ENCODE assay signal across 8 cellular contexts in the genomic region with DNA sequence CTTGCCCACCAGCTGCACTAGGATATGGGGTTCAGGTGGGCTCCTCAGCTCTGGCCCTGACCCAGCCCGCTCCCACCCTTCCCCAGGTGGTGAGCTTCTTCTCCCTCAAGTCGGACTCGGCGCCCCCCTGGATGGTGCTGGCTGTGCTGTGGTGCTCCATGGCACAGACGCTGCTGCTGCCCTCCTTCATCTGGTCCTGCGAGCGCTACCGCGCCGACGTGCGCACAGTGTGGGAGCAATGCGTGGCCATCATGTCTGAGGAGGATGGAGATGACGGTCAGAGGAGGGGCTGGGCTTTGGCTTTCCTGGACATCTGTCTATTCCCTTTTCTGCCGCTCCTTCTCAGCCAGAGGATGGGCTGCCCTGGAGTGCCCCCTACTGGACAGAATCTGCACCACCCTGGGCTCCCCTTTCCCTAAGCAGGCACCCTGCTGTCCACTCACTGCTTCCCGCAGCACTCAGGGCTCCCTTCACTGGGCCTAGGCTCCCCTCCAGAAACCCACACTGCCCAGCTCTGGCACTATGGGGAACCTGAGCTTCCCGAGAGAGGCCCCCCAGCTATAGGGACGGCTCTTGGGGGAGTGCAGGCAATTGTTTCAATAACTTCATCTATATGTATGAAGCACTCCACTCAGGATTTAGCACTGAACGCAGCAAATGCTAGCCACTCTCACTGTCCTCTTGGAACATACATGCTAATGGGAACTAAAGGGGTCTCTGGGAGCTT. TPM values are rescaled to one million over a fixed set of nuclear protein-coding genes. Genes with fewer than 3 reads are reported as not detected.
A peak's percentile ranks its signal among the peaks of the same experiment; 100 is the strongest.
DNase-seq lines count a peak whose midpoint lies in the region; ATAC-seq and TF ChIP-seq lines count a peak whose summit lies in the region.

No MANE protein-coding gene starts in this region.

- peaks cover 40% of the 10 kb centered on the region for H3K27me3 Mint-ChIP-seq in activated T-cell treated with anti-CD3 and anti-CD28 coated beads, Interleukin-2, amount 50 U/mL, for 4 hours (ENCODE audit: low read depth)
- peaks cover 15 to 78% (median 53%) of the 10 kb centered on the region in 5 donors for H3K27me3 Mint-ChIP-seq in naive thymus-derived CD8-positive, alpha-beta T cell

- H3K4me3 Mint-ChIP-seq in activated T-cell treated with anti-CD3 and anti-CD28 coated beads, Interleukin-2, amount 50 U/mL, for 4 hours = no peak overlapping the region
- peak overlapping the region in 2 of 10 donors; percentile 10 to 17 for H3K4me3 Mint-ChIP-seq in naive thymus-derived CD8-positive, alpha-beta T cell

- no peaks in the 10 kb centered on the region for H3K9me3 Mint-ChIP-seq in activated T-cell treated with anti-CD3 and anti-CD28 coated beads, Interleukin-2, amount 50 U/mL, for 4 hours
- no peaks in the 10 kb centered on the region for H3K9me3 Mint-ChIP-seq in naive thymus-derived CD8-positive, alpha-beta T cell

- no peak overlapping the region for H3K27ac ChIP-seq in OCI-LY7 (ENCODE audit: low read depth, low read length, poor library complexity, severe bottlenecking)

- intact Hi-C loops in OCI-LY7 (cut with micrococcal nuclease; ENCODE audit: unreplicated experiment) = loop anchor here (1.0 to 5.0 kb wide), 3 partner anchors 43 to 268 kb away; a partner anchor contains a TSS

- no peaks in the 10 kb centered on the region for H3K9me3 ChIP-seq in OCI-LY7 (ENCODE audit: low read length)

- POLR2A ChIA-PET in OCI-LY7 (lab: Charles Lee) = interaction anchor here (1.3 kb wide), 1 partner anchor 14 kb away, joined by 3 read pairs; no protein-coding TSS in a partner anchor
- POLR2A ChIA-PET in naive thymus-derived CD8-positive, alpha-beta T cell (lab: Charles Lee) = interaction anchor here (0.6 to 1.3 kb wide), 2 partner anchors 17 to 71 kb away, joined by 3 to 6 read pairs; no protein-coding TSS in a partner anchor

- H3K79me2 ChIP-seq in OCI-LY7 (ENCODE audit: insufficient read depth, low read depth, low read length) = no peaks in the 10 kb centered on the region

- peak; percentile 65 for DNase-seq in DMS79 treated with DMSO at 0.1 percent for 48 hours (lab: John Stamatoyannopoulos, UW)
- peak; percentile 98 for DNase-seq in HuH-7.5 (ENCODE audit: low spot score)
- peak; percentile 71 for DNase-seq in OCI-LY7 (ENCODE audit: low spot score)
- peak; percentile 84 for DNase-seq in activated T-cell treated with anti-CD3 and anti-CD28 coated beads, Interleukin-2, amount 50 U/mL, for 4 hours
- DNase-seq in fibroblast of gingiva (ENCODE audit: low read depth) = peak; percentile 73
- peak; percentile 59 to 85 (median 76) for DNase-seq in naive thymus-derived CD8-positive, alpha-beta T cell
- DNase-seq in stimulated activated CD8-positive, alpha-beta memory T cell treated with anti-CD3 and anti-CD28 coated beads, Interleukin-7, amount 100 ng/mL, for 48 hours (ENCODE audit: extremely low read depth in 1 of 2, low read depth in 1 of 2) = peak; percentile 56 to 67

- no peak overlapping the region for H2AFZ ChIP-seq in OCI-LY7 (ENCODE audit: low read length)

- H3K36me3 ChIP-seq in OCI-LY7 (ENCODE audit: insufficient read depth, low read length) = no peaks in the 10 kb centered on the region

- no peak overlapping the region for H3K4me2 ChIP-seq in OCI-LY7 (ENCODE audit: low read length)

- no peaks in the 10 kb centered on the region for H3K36me3 Mint-ChIP-seq in activated T-cell treated with anti-CD3 and anti-CD28 coated beads, Interleukin-2, amount 50 U/mL, for 4 hours (ENCODE audit: insufficient read depth)
- no peaks in the 10 kb centered on the region for H3K36me3 Mint-ChIP-seq in naive thymus-derived CD8-positive, alpha-beta T cell

- H3K4me3 ChIP-seq in OCI-LY7 (ENCODE audit: low read depth, low read length, poor library complexity, severe bottlenecking) = no peak overlapping the region

- H3K27ac Mint-ChIP-seq in naive thymus-derived CD8-positive, alpha-beta T cell = peak overlapping the region in 1 of 10 donors; percentile 74

- peaks cover 27% of the 10 kb centered on the region for H3K4me1 Mint-ChIP-seq in activated T-cell treated with anti-CD3 and anti-CD28 coated beads, Interleukin-2, amount 50 U/mL, for 4 hours (ENCODE audit: low read depth)
- peaks cover 19 to 54% (median 30%) of the 10 kb centered on the region in 4 donors for H3K4me1 Mint-ChIP-seq in naive thymus-derived CD8-positive, alpha-beta T cell

- no peaks in the 10 kb centered on the region for H4K20me1 ChIP-seq in OCI-LY7 (ENCODE audit: insufficient read depth, low read length)

- H3K9me2 ChIP-seq in OCI-LY7 (ENCODE audit: insufficient read depth, low read length) = no peaks in the 10 kb centered on the region

- no TSS peak for BruUV-seq in OCI-LY7 (replicated peaks; lab: Mats Ljungman, UMichigan)

- ATAC-seq in activated T-cell treated with anti-CD3 and anti-CD28 coated beads, Interleukin-2, amount 50 U/mL, for 4 hours = peak; percentile 62 to 63
- ATAC-seq in naive thymus-derived CD8-positive, alpha-beta T cell = peak; percentile 45 to 50
- no peak for ATAC-seq in GM18519 (IDR thresholded peaks at IDR 0.05; ENCODE audit: low FRiP score, unreplicated experiment)

- CTCF ChIA-PET in OCI-LY7 (lab: Charles Lee; ENCODE audit: unreplicated experiment) = interaction anchor here (0.6 kb wide), 2 partner anchors 55 to 148 kb away, joined by 3 read pairs; no protein-coding TSS in a partner anchor

- TF ChIP-seq CTCF in OCI-LY7 (conservative IDR thresholded peaks at IDR 0.05; ENCODE audit: low read length) = peak; percentile 91

- H3K4me1 ChIP-seq in OCI-LY7 (ENCODE audit: insufficient read depth, low read length, poor library complexity, severe bottlenecking) = peaks cover 32% of the 10 kb centered on the region

RNA-seq across cellular contexts. Expression of a gene that starts 2.6 kb away (rescaled TPM):
- 0.54 and 1.0 TPM in 2 replicates for total RNA-seq in OCI-LY7 (2014; rRNA removed; shearing (Covaris generic))
- total RNA-seq in OCI-LY7 (2022) = 0.50 and 0.93 TPM in 2 replicates
- total RNA-seq in activated T-cell treated with anti-CD3 and anti-CD28 coated beads, Interleukin-2, amount 50 U/mL, for 4 hours = under 1 TPM; 0.63 to 0.98 (median 0.83) TPM
- 1 to 10 TPM; 8.6 to 9.7 TPM for total RNA-seq in naive thymus-derived CD8-positive, alpha-beta T cell
- under 1 TPM; 0.42 to 0.73 (median 0.67) TPM for polyA plus RNA-seq in naive thymus-derived CD8-positive, alpha-beta T cell

RNA-seq across cellular contexts. Expression of a gene that starts 3.9 kb away (rescaled TPM):
- total RNA-seq in OCI-LY7 (2014; rRNA removed; shearing (Covaris generic)) = not detected in 2 replicates
- not detected in 2 replicates for total RNA-seq in OCI-LY7 (2022)
- under 1 TPM in 2 of 3 donors, not detected in 1; 0.08 to 0.38 TPM for total RNA-seq in activated T-cell treated with anti-CD3 and anti-CD28 coated beads, Interleukin-2, amount 50 U/mL, for 4 hours
- not detected for total RNA-seq in naive thymus-derived CD8-positive, alpha-beta T cell
- polyA plus RNA-seq in naive thymus-derived CD8-positive, alpha-beta T cell = not detected

RNA-seq across cellular contexts. Expression of a gene that starts 15.2 kb away (rescaled TPM):
- 3.6 and 5.0 TPM in 2 replicates for total RNA-seq in OCI-LY7 (2014; rRNA removed; shearing (Covaris generic))
- total RNA-seq in OCI-LY7 (2022) = 20.4 and 23.7 TPM in 2 replicates
- total RNA-seq in activated T-cell treated with anti-CD3 and anti-CD28 coated beads, Interleukin-2, amount 50 U/mL, for 4 hours = under 1 TPM; 0.13 to 0.90 (median 0.38) TPM
- total RNA-seq in naive thymus-derived CD8-positive, alpha-beta T cell = 1 to 10 TPM; 3.8 to 5.6 TPM
- polyA plus RNA-seq in naive thymus-derived CD8-positive, alpha-beta T cell = not detected

RNA-seq across cellular contexts. Expression of a gene that starts 25.5 kb away (rescaled TPM):
- 160 and 222 TPM in 2 replicates for total RNA-seq in OCI-LY7 (2014; rRNA removed; shearing (Covaris generic))
- total RNA-seq in OCI-LY7 (2022) = 151 and 161 TPM in 2 replicates
- 1 to 10 TPM; 1.7 to 4.0 (median 3.1) TPM for total RNA-seq in activated T-cell treated with anti-CD3 and anti-CD28 coated beads, Interleukin-2, amount 50 U/mL, for 4 hours
- total RNA-seq in naive thymus-derived CD8-positive, alpha-beta T cell = 1 to 10 TPM; 2.6 to 2.7 TPM
- 1 to 10 TPM in 1 of 3 donors, under 1 TPM in 1, not detected in 1; 0.50 to 1.4 TPM for polyA plus RNA-seq in naive thymus-derived CD8-positive, alpha-beta T cell

RNA-seq across cellular contexts. Expression of a gene that starts 26.4 kb away (rescaled TPM):
- 65.9 and 70.4 TPM in 2 replicates for total RNA-seq in OCI-LY7 (2014; rRNA removed; shearing (Covaris generic))
- 112 and 129 TPM in 2 replicates for total RNA-seq in OCI-LY7 (2022)
- 100 to 1,000 TPM; 169 to 192 (median 176) TPM for total RNA-seq in activated T-cell treated with anti-CD3 and anti-CD28 coated beads, Interleukin-2, amount 50 U/mL, for 4 hours
- total RNA-seq in naive thymus-derived CD8-positive, alpha-beta T cell = 10 to 100 TPM; 72.7 to 78.9 TPM
- 10 to 100 TPM; 55.3 to 69.2 (median 56.7) TPM for polyA plus RNA-seq in naive thymus-derived CD8-positive, alpha-beta T cell

Comparison
In these comparisons a context has a peak if more than half of its experiments do, and no peak if none do; other contexts are left out.
1. RNA of a gene that starts 2.6 kb away (total RNA-seq): 8.6 to 9.7 TPM in naive thymus-derived CD8-positive, alpha-beta T cell; 0.50 to 1.0 TPM in OCI-LY7 and 0.63 to 0.98 TPM in activated T-cell treated with anti-CD3 and anti-CD28 coated beads, Interleukin-2, amount 50 U/mL, for 4 hours; every median in the first group is over 4 times any median in the second.
2. Peak in every context shown above with its lines, with median percentiles within 50 percentile points of each other: DNase-seq.